In genomic region chr5:136141561-136141960, GRCh38 we compare ENCODE assay signal across 11 cellular contexts. TPM values are rescaled to one million over a fixed set of nuclear protein-coding genes. Genes with fewer than 3 reads are reported as not detected.
DNase-seq lines count a peak whose midpoint lies in the region; ATAC-seq, FAIRE-seq and TF ChIP-seq lines count a peak whose summit lies in the region.
"Had no signal": no experiment of that assay in that cellular context is flagged by ENCODE, and none has a peak within 500 bp of the region (broad histone marks: within the 10 kb centered on the region; RNA-seq: fewer than 3 reads in every experiment).

No MANE protein-coding gene starts in this region.

- peak; percentile 23 for FAIRE-seq in keratinocyte (lab: Jason Lieb, UNC)
- FAIRE-seq: H1 had no signal

- H3K4me3 ChIP-seq in keratinocyte (ENCODE audit: control insufficient read depth in 2 of 3, extremely low read depth in 1 of 3, insufficient read depth in 2 of 3, low read depth in 1 of 3, low read length in 3 of 3) = no peak overlapping the region

- no peak overlapping the region for H2AFZ ChIP-seq in keratinocyte (ENCODE audit: control insufficient read depth, low read length)

- H3K9me3 ChIP-seq in keratinocyte (ENCODE audit: control insufficient read depth, low read depth, low read length) = no peaks in the 10 kb centered on the region

- H3K9me1 ChIP-seq in keratinocyte (ENCODE audit: control insufficient read depth, extremely low read depth, insufficient read depth, low read length) = no peaks in the 10 kb centered on the region

- H3K9ac ChIP-seq in keratinocyte (ENCODE audit: control insufficient read depth, extremely low read depth, insufficient read depth, low read length) = no peak overlapping the region

- H3K79me2 ChIP-seq in keratinocyte (ENCODE audit: control insufficient read depth, insufficient read depth, low read length) = peaks cover 96% of the 10 kb centered on the region

- H4K20me1 ChIP-seq in keratinocyte (ENCODE audit: control insufficient read depth, extremely low read depth, insufficient read depth, low read length) = peaks cover 23% of the 10 kb centered on the region

- H3K36me3 ChIP-seq in keratinocyte (ENCODE audit: control insufficient read depth in 2 of 2, extremely low read depth in 1 of 2, insufficient read depth in 2 of 2, low read length in 2 of 2) = no peaks in the 10 kb centered on the region

- peak overlapping the region; percentile 12 for H3K4me2 ChIP-seq in keratinocyte (ENCODE audit: control insufficient read depth, extremely low read depth, insufficient read depth, low read depth, low read length)

- dilution Hi-C loops in keratinocyte (cut with MboI; ENCODE audit: extremely low pct_ligation_motif_present, low sequenced_read_pairs) = no loop called here

- no peak for TF ChIP-seq CTCF in keratinocyte (optimal IDR thresholded peaks at IDR 0.05 in 1 of 3, IDR thresholded peaks at IDR 0.05 in 1 of 3, conservative IDR thresholded peaks at IDR 0.05 in 1 of 3; ENCODE audit: extremely low read depth in 1 of 3, insufficient read depth in 2 of 3, low read length in 3 of 3)

- H3K27me3 ChIP-seq in keratinocyte (ENCODE audit: control insufficient read depth, extremely low read depth, insufficient read depth, low read length) = no peaks in the 10 kb centered on the region

- peak; percentile 70 to 82 for ATAC-seq in activated CD4-positive, CD25-positive, alpha-beta regulatory T cell treated with anti-CD3 and anti-CD28 coated beads, Interleukin-2, amount 50 U/mL, for 24 hours
- peak; percentile 79 for ATAC-seq in GM21737 (IDR thresholded peaks at IDR 0.05; ENCODE audit: unreplicated experiment)
- peak; percentile 86 for ATAC-seq in HG03159 (IDR thresholded peaks at IDR 0.05; ENCODE audit: unreplicated experiment)

- DNase-seq in activated CD4-positive, CD25-positive, alpha-beta regulatory T cell treated with anti-CD3 and anti-CD28 coated beads, Interleukin-2, amount 50 U/mL, for 72 hours = no peak
- DNase-seq in keratinocyte (ENCODE audit: low read depth, low spot score) = no peak
- no peak for DNase-seq in NCI-H748 (lab: John Stamatoyannopoulos, UW; ENCODE audit: unreplicated experiment)
- DNase-seq in NCI-H1436 (lab: John Stamatoyannopoulos, UW) = no peak
- no peak for DNase-seq in NCI-H526 treated with DMSO at 0.1 percent for 48 hours (lab: John Stamatoyannopoulos, UW)
- DNase-seq: MV-4-11 had no signal

- H3K27ac ChIP-seq in keratinocyte (ENCODE audit: control insufficient read depth, insufficient read depth, low read length) = peak overlapping the region; percentile 19
- H3K27ac ChIP-seq: 22Rv1 had no signal

- peaks cover 38% of the 10 kb centered on the region for H3K4me1 ChIP-seq in keratinocyte (ENCODE audit: control insufficient read depth, extremely low read depth, insufficient read depth, low read length)

RNA-seq across cellular contexts. Expression of gene SMAD5, which starts 8.9 kb away (rescaled TPM):
- 51.4 to 72.1 TPM (median 65.4 TPM) in 3 replicates for polyA plus RNA-seq in keratinocyte
- polyA plus RNA-seq in keratinocyte (2011; ENCODE audit: low read depth) = 21.0 TPM
- 34.2 and 66.0 TPM in 2 replicates for polyA plus RNA-seq in keratinocyte (2011; cell fraction: cytosol; rRNA removed)
- polyA plus RNA-seq in keratinocyte (2011; cell fraction: nucleus; rRNA removed) = 60.3 and 81.8 TPM in 2 replicates
- 24.6 and 30.3 TPM in 2 replicates for polyA plus RNA-seq in keratinocyte (2012; ENCODE audit: low replicate concordance)
- 51.0 to 171 TPM (median 117 TPM) in 3 replicates for polyA minus RNA-seq in keratinocyte
- polyA minus RNA-seq in keratinocyte (2011; cell fraction: cytosol; rRNA and poly(A)+ RNA removed) = 58.9 TPM
- polyA minus RNA-seq in keratinocyte (2011; cell fraction: nucleus; rRNA and poly(A)+ RNA removed) = 45.5 and 106 TPM in 2 replicates

RNA-seq across cellular contexts. Expression of gene SMIM32, which starts 51.4 kb away (rescaled TPM):
- polyA plus RNA-seq in keratinocyte = not detected in 3 replicates
- polyA plus RNA-seq in keratinocyte (2011; ENCODE audit: low read depth) = not detected
- polyA plus RNA-seq in keratinocyte (2011; cell fraction: cytosol; rRNA removed) = not detected in 2 replicates
- polyA plus RNA-seq in keratinocyte (2011; cell fraction: nucleus; rRNA removed) = not detected in 2 replicates
- not detected in 2 replicates for polyA plus RNA-seq in keratinocyte (2012; ENCODE audit: low replicate concordance)
- not detected in 3 replicates for polyA minus RNA-seq in keratinocyte
- polyA minus RNA-seq in keratinocyte (2011; cell fraction: cytosol; rRNA and poly(A)+ RNA removed) = not detected
- not detected in 2 replicates for polyA minus RNA-seq in keratinocyte (2011; cell fraction: nucleus; rRNA and poly(A)+ RNA removed)
